13 cellular contexts compared by ENCODE assay signal in the genomic region with DNA sequence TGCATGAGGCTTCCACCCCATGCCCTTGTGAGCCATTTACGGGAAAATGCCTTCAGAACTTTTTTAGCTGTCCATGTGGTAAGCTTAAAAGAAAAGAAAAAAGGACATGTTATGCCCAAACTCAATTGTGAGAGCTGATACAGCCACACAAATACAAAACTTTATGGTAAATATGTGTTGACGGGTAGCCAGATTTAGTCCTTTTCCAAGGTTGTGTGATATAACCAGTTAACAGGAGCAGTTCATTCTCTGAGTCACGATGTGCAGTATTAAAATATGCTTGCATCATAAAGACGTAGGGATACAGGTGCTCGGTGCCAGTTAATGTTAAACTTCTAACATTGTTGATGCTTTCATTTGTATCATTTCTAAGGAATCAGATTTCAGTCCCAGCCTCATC.
"Had no signal": no experiment of that assay in that cellular context is flagged by ENCODE, and none has a peak within 500 bp of the region (broad histone marks: within the 10 kb centered on the region; RNA-seq: fewer than 3 reads in every experiment).

No MANE protein-coding gene starts in this region.

- H3K4me3 ChIP-seq: ascending aorta, colonic mucosa, esophagus muscularis mucosa, tibial nerve had no signal

- H3K36me3 ChIP-seq: ascending aorta, colonic mucosa, esophagus muscularis mucosa, neutrophil had no signal

- H3K27ac ChIP-seq: ascending aorta, colonic mucosa, esophagus muscularis mucosa, neutrophil, tibial nerve had no signal

- DNase-seq: activated CD4-positive, alpha-beta T cell treated with anti-CD3 and anti-CD28 coated beads, Interleukin-2, amount 50 U/mL, for 1 hour; activated CD4-positive, CD25-positive, alpha-beta regulatory T cell; activated CD8-positive, alpha-beta memory T cell treated with anti-CD3 and anti-CD28 coated beads for 24 hours; activated naive CD4-positive, alpha-beta T cell treated with Interleukin-2 at 50 U/mL for 16 hours; central memory CD4-positive, alpha-beta T cell; colonic mucosa; hippocampal formation; mesendoderm; stimulated activated CD4-positive, alpha-beta T cell treated with anti-CD3 and anti-CD28 coated beads, Interleukin-2, amount 100 ng/mL, for 48 hours had no signal

- H3K4me1 ChIP-seq: ascending aorta, colonic mucosa had no signal

- H3K9me3 ChIP-seq: ascending aorta, colonic mucosa, esophagus muscularis mucosa, neutrophil, tibial nerve had no signal
